In the genomic region with DNA sequence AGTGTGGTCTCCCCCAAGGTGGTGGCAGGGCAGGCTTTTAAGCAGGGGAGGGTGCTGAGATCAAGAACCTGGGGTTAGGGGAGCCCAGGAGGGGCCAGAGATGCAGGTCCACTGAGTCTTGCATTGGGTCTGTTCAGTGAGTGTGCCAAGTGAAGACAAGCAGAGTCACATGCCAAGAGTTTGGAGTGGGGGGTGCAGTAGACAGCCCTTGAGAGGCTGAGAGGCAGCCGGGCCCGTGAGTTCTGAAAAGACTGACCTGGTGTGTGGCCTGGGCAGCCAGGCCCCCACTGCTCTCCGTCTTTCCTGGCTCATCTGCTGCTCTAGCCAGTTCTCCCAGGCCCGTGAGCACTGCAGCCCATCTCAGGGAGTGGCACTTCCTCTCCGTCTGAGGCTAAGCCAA, we compare ENCODE assay signal across 19 cellular contexts.
DNase-seq lines count a peak whose midpoint lies in the region; ATAC-seq and TF ChIP-seq lines count a peak whose summit lies in the region.
"Had no signal": no experiment of that assay in that cellular context is flagged by ENCODE, and none has a peak within 500 bp of the region (broad histone marks: within the 10 kb centered on the region; RNA-seq: fewer than 3 reads in every experiment).

No MANE protein-coding gene starts in this region.

- TF ChIP-seq POLR2A in tibial nerve (IDR thresholded peaks at IDR 0.05): no peak

- H3K4me1 Mint-ChIP-seq in osteocyte (ENCODE audit: unreplicated experiment): peaks cover 32% of the 10 kb centered on the region
- H3K4me1 Mint-ChIP-seq: activated naive CD8-positive, alpha-beta T cell treated with anti-CD3 and anti-CD28 coated beads, Interleukin-2, amount 10 ng/mL, durations not matched to agents 7 days and 5 days; central memory CD8-positive, alpha-beta T cell; immature natural killer cell; stimulated activated memory B cell treated with anti-CD40 and anti-IgM and Interleukin-4, amounts not matched to agents 10 μg/mL and 1 μg/mL and 100 μg/mL, for 72 hours had no signal

- H3K27me3 ChIP-seq in tibial nerve: no peaks in the 10 kb centered on the region

- no peaks in the 10 kb centered on the region for H3K9me3 Mint-ChIP-seq in osteocyte (ENCODE audit: unreplicated experiment)
- H3K9me3 Mint-ChIP-seq: activated naive CD8-positive, alpha-beta T cell treated with anti-CD3 and anti-CD28 coated beads, Interleukin-2, amount 10 ng/mL, durations not matched to agents 7 days and 5 days; central memory CD8-positive, alpha-beta T cell; stimulated activated memory B cell treated with anti-CD40 and anti-IgM and Interleukin-4, amounts not matched to agents 10 μg/mL and 1 μg/mL and 100 μg/mL, for 72 hours had no signal

- ATAC-seq in SK-N-SH treated with all-trans-retinoic acid at 6 μM for 48 hours (peak; percentile 19; the same call in 2 of the 3 replicates), HG02840 (IDR thresholded peaks at IDR 0.05; ENCODE audit: low FRiP score, unreplicated experiment) (no peak)
- ATAC-seq: stimulated activated memory B cell treated with anti-CD40 and anti-IgM and Interleukin-4, amounts not matched to agents 10 μg/mL and 1 μg/mL and 100 μg/mL, for 72 hours had no signal

- TF ChIP-seq CTCF in fibroblast of the aortic adventitia (IDR thresholded peaks at IDR 0.05; ENCODE audit: insufficient read depth, low read length) (no peak), osteocyte (IDR thresholded peaks at IDR 0.05) (no peak), tibial nerve (IDR thresholded peaks at IDR 0.05) (no peak)

- H3K4me1 ChIP-seq in tibial nerve: peaks cover 0 to 46% (median 16%) of the 10 kb centered on the region in 4 donors

- H3K27ac ChIP-seq in tibial nerve: peak overlapping the region; percentile 42 to 86 (median 76)
- H3K27ac ChIP-seq: KMS-11 had no signal

- H3K4me3 ChIP-seq in fibroblast of the aortic adventitia (ENCODE audit: low read depth, low read length) (no peak overlapping the region), tibial nerve (no peak overlapping the region)

- H3K36me3 ChIP-seq in tibial nerve: peaks cover 0 to 84% (median 5%) of the 10 kb centered on the region in 3 donors

- no peaks in the 10 kb centered on the region for H3K9me3 ChIP-seq in tibial nerve

- no peak overlapping the region for H3K4me3 Mint-ChIP-seq in osteocyte (ENCODE audit: unreplicated experiment)
- H3K4me3 Mint-ChIP-seq: activated naive CD8-positive, alpha-beta T cell treated with anti-CD3 and anti-CD28 coated beads, Interleukin-2, amount 10 ng/mL, durations not matched to agents 7 days and 5 days; central memory CD8-positive, alpha-beta T cell; immature natural killer cell; stimulated activated memory B cell treated with anti-CD40 and anti-IgM and Interleukin-4, amounts not matched to agents 10 μg/mL and 1 μg/mL and 100 μg/mL, for 72 hours had no signal

- 16 to 39% methylated on average over 4 to 5 of the region's 5 CpGs for WGBS in tibial nerve, 2 donors

- H3K27ac Mint-ChIP-seq in osteocyte (ENCODE audit: unreplicated experiment): peak overlapping the region; percentile 70
- H3K27ac Mint-ChIP-seq: activated naive CD8-positive, alpha-beta T cell treated with anti-CD3 and anti-CD28 coated beads, Interleukin-2, amount 10 ng/mL, durations not matched to agents 7 days and 5 days; immature natural killer cell; stimulated activated memory B cell treated with anti-CD40 and anti-IgM and Interleukin-4, amounts not matched to agents 10 μg/mL and 1 μg/mL and 100 μg/mL, for 72 hours had no signal

- DNase-seq in fibroblast of the aortic adventitia (ENCODE audit: low read depth): peak; percentile 18
- no peak for DNase-seq in osteocyte (ENCODE audit: extremely low spot score, unreplicated experiment)
- no peak for DNase-seq in tibial nerve (ENCODE audit: low spot score in 2 of 2)
- DNase-seq in GM19238 (ENCODE audit: insufficient read length, low spot score): no peak
- no peak for DNase-seq in NCI-H345 treated with DMSO at 0.1 percent for 48 hours (lab: John Stamatoyannopoulos, UW; ENCODE audit: unreplicated experiment)
- DNase-seq: activated CD4-positive, alpha-beta T cell treated with anti-CD3 and anti-CD28 coated beads, Interleukin-2, amount 50 U/mL, for 1 hour; activated naive CD8-positive, alpha-beta T cell treated with anti-CD3 and anti-CD28 coated beads, Interleukin-2, amount 10 ng/mL, durations not matched to agents 7 days and 5 days; activated T-cell treated with anti-CD3 and anti-CD28 coated beads, Interleukin-2, amount 50 U/mL, for 1 hour; immature natural killer cell; mammary epithelial cell; NCI-H1105; NK-92 treated with Interleukin-12 subunit alpha and Interleukin-12 subunit beta, amount 100 ng/mL, for 24 hours; SHP77 treated with DMSO at 0.1 percent for 48 hours; small intestine had no signal

- no peaks in the 10 kb centered on the region for H3K27me3 Mint-ChIP-seq in osteocyte (ENCODE audit: unreplicated experiment)
- H3K27me3 Mint-ChIP-seq: activated naive CD8-positive, alpha-beta T cell treated with anti-CD3 and anti-CD28 coated beads, Interleukin-2, amount 10 ng/mL, durations not matched to agents 7 days and 5 days had no signal

- no peak for TF ChIP-seq EP300 in tibial nerve (IDR thresholded peaks at IDR 0.05)

- H3K36me3 Mint-ChIP-seq in osteocyte (ENCODE audit: unreplicated experiment): peaks cover 45% of the 10 kb centered on the region
- H3K36me3 Mint-ChIP-seq: activated naive CD8-positive, alpha-beta T cell treated with anti-CD3 and anti-CD28 coated beads, Interleukin-2, amount 10 ng/mL, durations not matched to agents 7 days and 5 days; immature natural killer cell; stimulated activated memory B cell treated with anti-CD40 and anti-IgM and Interleukin-4, amounts not matched to agents 10 μg/mL and 1 μg/mL and 100 μg/mL, for 72 hours had no signal

TF ChIP-seq in SK-N-SH treated with all-trans-retinoic acid at 6 μM for 48 hours, 23 proteins besides CTCF, POLR2A, EP300 and RAD21:
- TF ChIP-seq ZNF8 (CRISPR knock-in tag; IDR thresholded peaks at IDR 0.05): no peak
- TF ChIP-seq ZFP3 (CRISPR knock-in tag; IDR thresholded peaks at IDR 0.05): no peak
- TF ChIP-seq, protein P1, sequence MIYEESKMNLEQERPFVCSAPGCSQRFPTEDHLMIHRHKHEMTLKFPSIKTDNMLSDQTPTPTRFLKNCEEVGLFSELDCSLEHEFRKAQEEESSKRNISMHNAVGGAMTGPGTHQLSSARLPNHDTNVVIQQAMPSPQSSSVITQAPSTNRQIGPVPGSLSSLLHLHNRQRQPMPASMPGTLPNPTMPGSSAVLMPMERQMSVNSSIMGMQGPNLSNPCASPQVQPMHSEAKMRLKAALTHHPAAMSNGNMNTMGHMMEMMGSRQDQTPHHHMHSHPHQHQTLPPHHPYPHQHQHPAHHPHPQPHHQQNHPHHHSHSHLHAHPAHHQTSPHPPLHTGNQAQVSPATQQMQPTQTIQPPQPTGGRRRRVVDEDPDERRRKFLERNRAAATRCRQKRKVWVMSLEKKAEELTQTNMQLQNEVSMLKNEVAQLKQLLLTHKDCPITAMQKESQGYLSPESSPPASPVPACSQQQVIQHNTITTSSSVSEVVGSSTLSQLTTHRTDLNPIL (CRISPR knock-in tag; IDR thresholded peaks at IDR 0.05; ENCODE audit: low read depth): no peak
- no peak for TF ChIP-seq ARNTL (CRISPR knock-in tag; IDR thresholded peaks at IDR 0.05; ENCODE audit: borderline replicate concordance, low read depth)
- no peak for TF ChIP-seq ZNF70 (CRISPR knock-in tag; IDR thresholded peaks at IDR 0.05)
- no peak for TF ChIP-seq BACH2 (CRISPR knock-in tag; IDR thresholded peaks at IDR 0.05; ENCODE audit: borderline replicate concordance)
- no peak for TF ChIP-seq ISL1 (CRISPR knock-in tag; IDR thresholded peaks at IDR 0.05)
- TF ChIP-seq ESRRG (CRISPR knock-in tag; IDR thresholded peaks at IDR 0.05): no peak
